Comparison of ENCODE assay signal across 8 cellular contexts in the genomic region with DNA sequence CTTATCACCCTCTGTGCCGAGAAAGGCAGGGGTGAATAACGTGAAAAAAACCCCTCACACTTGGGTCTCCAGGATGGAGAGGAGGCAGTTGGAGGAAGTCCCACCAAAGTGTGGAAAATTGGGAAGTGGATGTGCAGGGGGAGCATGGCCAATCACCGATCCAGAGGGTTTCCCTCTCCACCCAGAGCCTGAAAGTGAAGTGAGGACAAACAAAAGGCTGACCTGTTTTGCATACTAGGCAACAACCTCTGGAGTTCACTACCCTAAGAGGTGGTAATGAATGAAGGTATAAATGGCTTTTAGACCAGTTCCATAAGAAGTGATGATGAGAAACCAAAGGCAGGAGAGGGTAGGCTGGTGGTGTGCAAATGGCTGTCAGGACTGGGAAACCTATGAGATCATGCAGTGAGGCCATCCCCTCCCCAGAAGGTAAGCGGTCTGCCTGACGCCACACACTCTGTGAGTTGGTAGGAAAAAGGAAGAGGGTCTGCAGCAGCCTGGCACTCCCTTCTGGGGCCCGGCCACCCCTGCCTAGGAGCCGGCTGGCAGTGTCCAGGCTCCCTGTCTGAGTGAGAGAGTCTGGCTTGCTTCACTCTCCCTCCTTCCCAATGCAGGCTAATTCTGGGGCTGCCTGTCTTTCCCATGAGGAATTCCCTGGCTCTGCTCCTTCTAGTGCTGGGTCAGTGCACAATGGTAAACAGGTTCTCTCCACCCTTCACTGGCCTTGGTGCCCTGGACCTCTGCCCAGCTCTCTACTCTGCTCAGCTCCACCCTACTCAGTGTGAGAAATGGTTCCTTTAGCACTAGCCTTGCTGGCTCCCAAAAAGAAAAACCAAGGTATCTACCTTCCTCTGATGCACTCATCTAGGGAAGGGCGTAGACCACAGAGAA. TPM values are rescaled to one million over a fixed set of nuclear protein-coding genes. Genes with fewer than 3 reads are reported as not detected.
A peak's percentile ranks its signal among the peaks of the same experiment; 100 is the strongest.
DNase-seq lines count a peak whose midpoint lies in the region; ATAC-seq and TF ChIP-seq lines count a peak whose summit lies in the region.

No MANE protein-coding gene starts in this region.

- no peak for TF ChIP-seq CTCF in AG09319 (IDR thresholded peaks at IDR 0.05; ENCODE audit: low read depth, low read length)
- no peak for TF ChIP-seq CTCF in epithelial cell of proximal tubule (conservative IDR thresholded peaks at IDR 0.05; ENCODE audit: low read depth, low read length)

- POLR2A ChIA-PET in naive thymus-derived CD8-positive, alpha-beta T cell (lab: Charles Lee) = interaction anchor here (1.2 to 14.6 kb wide), 7 partner anchors 11 to 113 kb away, joined by 3 to 424 read pairs (median 76); a partner anchor contains a TSS

- no peak for ATAC-seq in naive thymus-derived CD8-positive, alpha-beta T cell
- ATAC-seq in GM21447 (IDR thresholded peaks at IDR 0.05; ENCODE audit: unreplicated experiment) (no peak), GM18861 (IDR thresholded peaks at IDR 0.05; ENCODE audit: unreplicated experiment) (no peak)

- H3K4me3 Mint-ChIP-seq in naive thymus-derived CD8-positive, alpha-beta T cell = peak overlapping the region; percentile 47 to 86 (median 76)

- peak overlapping the region; percentile 94 to 100 (median 98) for H3K27ac Mint-ChIP-seq in naive thymus-derived CD8-positive, alpha-beta T cell

- H3K9me3 Mint-ChIP-seq in naive thymus-derived CD8-positive, alpha-beta T cell = no peaks in the 10 kb centered on the region

- H3K36me3 Mint-ChIP-seq in naive thymus-derived CD8-positive, alpha-beta T cell = peaks cover 0 to 14% (median 3%) of the 10 kb centered on the region in 3 donors

- DNase-seq in AG09319 (ENCODE audit: extremely low read depth, low read depth) = peak; percentile 88
- DNase-seq in NCI-H2029 (lab: John Stamatoyannopoulos, UW) = peak; percentile 55
- DNase-seq in epithelial cell of proximal tubule (ENCODE audit: low read depth) = peak; percentile 87
- no peak for DNase-seq in naive thymus-derived CD8-positive, alpha-beta T cell
- DNase-seq in stimulated activated CD8-positive, alpha-beta memory T cell treated with anti-CD3 and anti-CD28 coated beads, Interleukin-4, amount 100 ng/mL, for 48 hours = no peak
- no peak for DNase-seq in cerebellar cortex (ENCODE audit: low spot score)

- peaks cover 67 to 97% (median 96%) of the 10 kb centered on the region in 4 donors for H3K4me1 Mint-ChIP-seq in naive thymus-derived CD8-positive, alpha-beta T cell

- H3K4me3 ChIP-seq in epithelial cell of proximal tubule (ENCODE audit: low read depth, low read length) = peak overlapping the region; percentile 21

- no peaks in the 10 kb centered on the region for H3K27me3 Mint-ChIP-seq in naive thymus-derived CD8-positive, alpha-beta T cell

RNA-seq across cellular contexts. Expression of a gene that starts 15.6 kb away (rescaled TPM):
- 15.5 and 22.9 TPM in 2 replicates for total RNA-seq in epithelial cell of proximal tubule
- total RNA-seq in naive thymus-derived CD8-positive, alpha-beta T cell = 10 to 100 TPM; 66.7 to 67.7 TPM
- 10 to 100 TPM; 56.7 to 83.4 (median 62.0) TPM for polyA plus RNA-seq in naive thymus-derived CD8-positive, alpha-beta T cell

RNA-seq across cellular contexts. Expression of a gene that starts 21.8 kb away (rescaled TPM):
- 6.4 and 14.3 TPM in 2 replicates for total RNA-seq in epithelial cell of proximal tubule
- total RNA-seq in naive thymus-derived CD8-positive, alpha-beta T cell = 10 to 100 TPM; 18.0 to 20.4 TPM
- 10 to 100 TPM; 16.9 to 33.5 (median 20.8) TPM for polyA plus RNA-seq in naive thymus-derived CD8-positive, alpha-beta T cell

RNA-seq across cellular contexts. Expression of a gene that starts 44.5 kb away (rescaled TPM):
- not detected in 2 replicates for total RNA-seq in epithelial cell of proximal tubule
- 1 to 10 TPM in 1 of 2 experiments, under 1 TPM in 1; 0.81 to 1.1 TPM for total RNA-seq in naive thymus-derived CD8-positive, alpha-beta T cell
- polyA plus RNA-seq in naive thymus-derived CD8-positive, alpha-beta T cell = 10 to 100 TPM in 1 of 3 donors, 1 to 10 TPM in 2; 4.4 to 11.6 (median 4.4) TPM

RNA-seq across cellular contexts. Expression of a gene that starts 45.6 kb away (rescaled TPM):
- 42.6 and 44.2 TPM in 2 replicates for total RNA-seq in epithelial cell of proximal tubule
- total RNA-seq in naive thymus-derived CD8-positive, alpha-beta T cell = 100 to 1,000 TPM; 313 to 314 TPM
- 100 to 1,000 TPM in 1 of 3 donors, 10 to 100 TPM in 2; 66.5 to 119 (median 99.8) TPM for polyA plus RNA-seq in naive thymus-derived CD8-positive, alpha-beta T cell

RNA-seq across cellular contexts. Expression of a gene that starts 45.7 kb away (rescaled TPM):
- 2.2 and 5.0 TPM in 2 replicates for total RNA-seq in epithelial cell of proximal tubule
- 1 to 10 TPM; 2.8 to 4.1 TPM for total RNA-seq in naive thymus-derived CD8-positive, alpha-beta T cell
- 1 to 10 TPM in 2 of 3 donors, under 1 TPM in 1; 0.66 to 2.5 (median 1.1) TPM for polyA plus RNA-seq in naive thymus-derived CD8-positive, alpha-beta T cell

Comparison
In these comparisons a context has a peak if more than half of its experiments do, and no peak if none do; other contexts are left out.
1. DNase-seq: peak in AG09319 (single experiment), NCI-H2029 (single experiment) and epithelial cell of proximal tubule (single experiment); none in naive thymus-derived CD8-positive, alpha-beta T cell (0 of 10), stimulated activated CD8-positive, alpha-beta memory T cell treated with anti-CD3 and anti-CD28 coated beads, Interleukin-4, amount 100 ng/mL, for 48 hours (single experiment) and cerebellar cortex (single experiment).